In the genomic region with DNA sequence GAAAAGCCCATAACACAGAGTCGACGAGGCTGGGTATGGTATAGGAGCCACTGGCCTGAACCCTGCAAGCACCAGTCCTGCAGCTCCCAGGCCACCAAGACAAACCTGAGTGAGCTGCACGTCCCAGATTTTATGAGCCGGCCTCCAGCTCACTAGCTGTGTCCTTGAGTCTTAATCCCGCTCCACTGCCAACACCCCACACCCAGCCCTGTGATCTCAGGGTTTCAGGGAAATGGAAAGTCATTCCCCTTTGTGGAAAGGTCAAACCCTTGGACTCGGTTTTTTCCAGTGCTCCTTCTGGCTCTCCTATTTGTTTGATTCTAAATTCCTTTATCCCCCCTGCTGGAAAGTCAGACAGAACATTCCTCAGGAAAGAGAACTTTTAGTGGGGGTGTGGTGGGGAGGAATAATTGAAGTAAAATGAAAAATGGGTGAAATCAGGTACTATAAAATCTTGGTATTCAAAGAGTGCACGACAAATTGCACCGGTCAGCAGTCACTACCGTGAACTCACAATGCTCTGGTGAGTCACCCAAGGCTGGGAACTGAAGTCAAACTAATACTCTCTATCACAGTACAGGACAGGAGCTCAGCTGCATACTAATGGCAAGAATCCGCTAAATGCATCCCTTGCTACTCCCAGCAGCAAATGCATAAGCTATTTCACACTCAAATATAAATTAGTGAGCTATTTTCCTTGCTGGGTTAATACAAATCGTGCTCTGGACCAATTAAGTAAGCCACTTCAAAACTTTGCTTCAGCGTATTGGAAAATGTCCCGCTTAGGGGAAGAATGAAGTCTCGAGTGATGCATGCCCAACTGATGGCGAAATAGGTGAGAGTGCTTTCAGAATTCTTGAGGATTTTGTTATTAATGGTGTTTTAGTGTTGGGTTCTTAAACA, we compare ENCODE assay signal across 8 cellular contexts. TPM values are rescaled to one million over a fixed set of nuclear protein-coding genes. Genes with fewer than 3 reads are reported as not detected.
A peak's percentile ranks its signal among the peaks of the same experiment; 100 is the strongest.
DNase-seq lines count a peak whose midpoint lies in the region; ATAC-seq and TF ChIP-seq lines count a peak whose summit lies in the region.

No MANE protein-coding gene starts in this region.

- H3K27ac ChIP-seq in BLaER1 treated with 17β-estradiol and CSF1 and Interleukin-3, amounts not matched to agents 10 nM and 100 nM: peak overlapping the region in 4 of 11 experiments; percentile 71 to 83 (median 77); a peak in 5 of 22 replicates
- H3K27ac ChIP-seq in esophagus squamous epithelium: peak overlapping the region; percentile 70 to 88 (median 84)

- H3K9ac ChIP-seq in BLaER1 treated with 17β-estradiol and CSF1 and Interleukin-3, amounts not matched to agents 10 nM and 100 nM: peak overlapping the region in 3 of 11 experiments; percentile 27 to 75 (median 73); a peak in 3 of 22 replicates
- H3K9ac ChIP-seq in NT2/D1 (ENCODE audit: insufficient read length, low read depth): peak overlapping the region; percentile 26

- intact Hi-C loops in esophagus squamous epithelium (cut with DNase I): loop anchor here (10.0 kb wide), 1 partner anchor 97 kb away; no protein-coding TSS in a partner anchor

- H3K4me3 ChIP-seq in BLaER1 treated with 17β-estradiol and CSF1 and Interleukin-3, amounts not matched to agents 10 nM and 100 nM: no peak overlapping the region; a peak in 1 of 20 replicates
- H3K4me3 ChIP-seq in NT2/D1 (ENCODE audit: insufficient read length, low read depth) (no peak overlapping the region), esophagus squamous epithelium (peak overlapping the region in 1 of 4 donors; percentile 19)

- H3K36me3 ChIP-seq in BLaER1 treated with 17β-estradiol and CSF1 and Interleukin-3, amounts not matched to agents 10 nM and 100 nM: peaks cover 0 to 14% (median 4%) of the 10 kb centered on the region in 11 experiments; a peak in 8 of 22 replicates
- H3K36me3 ChIP-seq in NT2/D1 (ENCODE audit: insufficient read depth, insufficient read length, low read length): no peaks in the 10 kb centered on the region
- H3K36me3 ChIP-seq in esophagus squamous epithelium: no peaks in the 10 kb centered on the region

- TF ChIP-seq POLR2A in esophagus squamous epithelium (IDR thresholded peaks at IDR 0.05): no peak

- no peaks in the 10 kb centered on the region; a peak in 1 of 22 replicates for H4K20me1 ChIP-seq in BLaER1 treated with 17β-estradiol and CSF1 and Interleukin-3, amounts not matched to agents 10 nM and 100 nM

- 0 out of 22 replicates have a peak, but pooled peaks cover 0 to under 1% (median 0%) of the 10 kb centered on the region in 11 experiments for H3K9me3 ChIP-seq in BLaER1 treated with 17β-estradiol and CSF1 and Interleukin-3, amounts not matched to agents 10 nM and 100 nM (replicated peaks in 1 of 11)
- H3K9me3 ChIP-seq in NT2/D1 (ENCODE audit: insufficient read depth, low read length) (no peaks in the 10 kb centered on the region), esophagus squamous epithelium (no peaks in the 10 kb centered on the region)

- WGBS in esophagus squamous epithelium, 2 donors: 42 to 53% methylated on average over 14 to 15 of the region's 15 CpGs

- DNase-seq in NT2/D1 (ENCODE audit: low read depth, low spot score): no peak
- no peak for DNase-seq in esophagus squamous epithelium (lab: John Stamatoyannopoulos, UW)
- DNase-seq in omental fat pad (ENCODE audit: low spot score): no peak
- no peak for DNase-seq in NCI-H2029 (lab: John Stamatoyannopoulos, UW)
- DNase-seq in stimulated activated CD4-positive, alpha-beta T cell treated with anti-CD3 and anti-CD28 coated beads, Interleukin-12 subunit alpha, Interleukin-12 subunit beta, amount 100 ng/mL, for 4 hours: no peak

- no peaks in the 10 kb centered on the region for H3K27me3 ChIP-seq in BLaER1 treated with 17β-estradiol and CSF1 and Interleukin-3, amounts not matched to agents 10 nM and 100 nM
- no peaks in the 10 kb centered on the region for H3K27me3 ChIP-seq in NT2/D1 (ENCODE audit: insufficient read depth, insufficient read length)
- H3K27me3 ChIP-seq in esophagus squamous epithelium: no peaks in the 10 kb centered on the region

- H3K4me1 ChIP-seq in BLaER1 treated with 17β-estradiol and CSF1 and Interleukin-3, amounts not matched to agents 10 nM and 100 nM: peaks cover 44 to 81% (median 64%) of the 10 kb centered on the region in 10 experiments
- H3K4me1 ChIP-seq in NT2/D1 (ENCODE audit: insufficient read depth, insufficient read length): peaks cover 18% of the 10 kb centered on the region
- peaks cover 35 to 54% (median 49%) of the 10 kb centered on the region in 3 donors for H3K4me1 ChIP-seq in esophagus squamous epithelium

- ATAC-seq in omental fat pad (ENCODE audit: low FRiP score) (peak; percentile 88), GM19328 (IDR thresholded peaks at IDR 0.05; ENCODE audit: unreplicated experiment) (no peak), HG03457 (IDR thresholded peaks at IDR 0.05; ENCODE audit: unreplicated experiment) (no peak)

- H3K4me2 ChIP-seq in BLaER1 treated with 17β-estradiol and CSF1 and Interleukin-3, amounts not matched to agents 10 nM and 100 nM: peak overlapping the region; percentile 79 to 99 (median 92)

- TF ChIP-seq CTCF in esophagus squamous epithelium (IDR thresholded peaks at IDR 0.05): no peak
- TF ChIP-seq CTCF in omental fat pad (IDR thresholded peaks at IDR 0.05): no peak

RNA-seq across cellular contexts. Expression of gene PITPNM2, which starts 9.0 kb away (rescaled TPM):
- total RNA-seq in esophagus squamous epithelium (1 to 10 TPM; 4.2 to 9.1 (median 8.2) TPM), omental fat pad (10 to 100 TPM in 3 of 4 donors, 1 to 10 TPM in 1; 2.8 to 19.5 (median 14.2) TPM)
